Comparison of ENCODE assay signal across 10 cellular contexts in the genomic region with DNA sequence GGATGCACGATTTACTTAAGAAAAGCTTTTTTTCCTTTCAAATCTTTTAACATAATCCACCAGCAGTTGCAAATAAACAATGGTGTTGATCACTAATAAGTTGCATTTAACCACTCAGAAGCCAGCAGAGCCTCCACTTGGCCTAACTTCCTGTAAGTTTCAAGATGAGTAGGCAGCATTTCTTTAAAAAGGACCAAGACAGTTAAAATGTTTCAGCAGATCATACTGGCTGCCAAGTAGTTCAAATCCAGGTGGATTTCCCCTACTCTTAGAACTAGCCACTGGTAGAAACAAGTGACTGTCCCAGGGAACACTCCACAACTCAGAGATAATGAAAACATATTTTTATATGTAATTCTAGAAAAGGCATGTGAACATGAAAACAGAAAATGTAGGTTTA. TPM values are rescaled to one million over a fixed set of nuclear protein-coding genes. Genes with fewer than 3 reads are reported as not detected.
DNase-seq lines count a peak whose midpoint lies in the region; ATAC-seq and TF ChIP-seq lines count a peak whose summit lies in the region.
"Had no signal": no experiment of that assay in that cellular context is flagged by ENCODE, and none has a peak within 500 bp of the region (broad histone marks: within the 10 kb centered on the region; RNA-seq: fewer than 3 reads in every experiment).

No MANE protein-coding gene starts in this region.

- no peak overlapping the region for H3K4me3 ChIP-seq in heart right ventricle

- H3K27me3 Mint-ChIP-seq in activated T-helper 1 cell treated with anti-CD3 and anti-CD28 coated beads, Interleukin-12 subunit alpha, Interleukin-12 subunit beta, Interleukin-2, Interleukin-4 antibody, amounts not matched to agents 30 ng/mL and 10 ng/mL and 1 ng/mL, durations not matched to agents 14 hours and 24 hours and 36 hours (ENCODE audit: insufficient read depth) = no peaks in the 10 kb centered on the region
- H3K27me3 Mint-ChIP-seq in nephron progenitor cell (ENCODE audit: low read depth, poor library complexity) = no peaks in the 10 kb centered on the region
- H3K27me3 Mint-ChIP-seq: naive B cell had no signal

- DNase-seq in stimulated activated CD4-positive, alpha-beta T cell treated with anti-CD3 and anti-CD28 coated beads, Interleukin-15, amount 100 ng/mL, for 24 hours = peak; percentile 16
- DNase-seq in stimulated activated CD4-positive, alpha-beta T cell treated with anti-CD3 and anti-CD28 coated beads, Interleukin-4, amount 100 ng/mL, for 4 hours = no peak
- no peak for DNase-seq in activated T-helper 1 cell treated with anti-CD3 and anti-CD28 coated beads, Interleukin-12 subunit alpha, Interleukin-12 subunit beta, Interleukin-2, Interleukin-4 antibody, amounts not matched to agents 30 ng/mL and 10 ng/mL and 1 ng/mL, durations not matched to agents 14 hours and 24 hours and 36 hours (ENCODE audit: low spot score)
- DNase-seq in middle frontal gyrus (ENCODE audit: extremely low spot score, low spot score) (no peak), nephron progenitor cell (no peak), heart right ventricle (no peak), Right ventricle myocardium inferior (ENCODE audit: missing footprints) (no peak)
- DNase-seq: naive B cell had no signal

- H3K4me3 Mint-ChIP-seq in activated T-helper 1 cell treated with anti-CD3 and anti-CD28 coated beads, Interleukin-12 subunit alpha, Interleukin-12 subunit beta, Interleukin-2, Interleukin-4 antibody, amounts not matched to agents 30 ng/mL and 10 ng/mL and 1 ng/mL, durations not matched to agents 14 hours and 24 hours and 36 hours = peak overlapping the region; percentile 9
- no peak overlapping the region for H3K4me3 Mint-ChIP-seq in nephron progenitor cell
- H3K4me3 Mint-ChIP-seq: naive B cell had no signal

- no peaks in the 10 kb centered on the region for H3K9me3 ChIP-seq in heart right ventricle

- H3K4me1 Mint-ChIP-seq in activated T-helper 1 cell treated with anti-CD3 and anti-CD28 coated beads, Interleukin-12 subunit alpha, Interleukin-12 subunit beta, Interleukin-2, Interleukin-4 antibody, amounts not matched to agents 30 ng/mL and 10 ng/mL and 1 ng/mL, durations not matched to agents 14 hours and 24 hours and 36 hours (ENCODE audit: low read depth) = peaks cover 73% of the 10 kb centered on the region
- no peaks in the 10 kb centered on the region for H3K4me1 Mint-ChIP-seq in nephron progenitor cell

- no peaks in the 10 kb centered on the region for H3K9me3 Mint-ChIP-seq in activated T-helper 1 cell treated with anti-CD3 and anti-CD28 coated beads, Interleukin-12 subunit alpha, Interleukin-12 subunit beta, Interleukin-2, Interleukin-4 antibody, amounts not matched to agents 30 ng/mL and 10 ng/mL and 1 ng/mL, durations not matched to agents 14 hours and 24 hours and 36 hours
- no peaks in the 10 kb centered on the region for H3K9me3 Mint-ChIP-seq in nephron progenitor cell
- H3K9me3 Mint-ChIP-seq: naive B cell had no signal

- H3K27ac ChIP-seq in heart right ventricle = peak overlapping the region in 1 of 10 donors; percentile 45
- H3K27ac ChIP-seq: C4-2B had no signal

- no peaks in the 10 kb centered on the region for H3K27me3 ChIP-seq in heart right ventricle

- H3K27ac Mint-ChIP-seq in activated T-helper 1 cell treated with anti-CD3 and anti-CD28 coated beads, Interleukin-12 subunit alpha, Interleukin-12 subunit beta, Interleukin-2, Interleukin-4 antibody, amounts not matched to agents 30 ng/mL and 10 ng/mL and 1 ng/mL, durations not matched to agents 14 hours and 24 hours and 36 hours = peak overlapping the region; percentile 84
- H3K27ac Mint-ChIP-seq in nephron progenitor cell = no peak overlapping the region

- H3K36me3 Mint-ChIP-seq in activated T-helper 1 cell treated with anti-CD3 and anti-CD28 coated beads, Interleukin-12 subunit alpha, Interleukin-12 subunit beta, Interleukin-2, Interleukin-4 antibody, amounts not matched to agents 30 ng/mL and 10 ng/mL and 1 ng/mL, durations not matched to agents 14 hours and 24 hours and 36 hours (ENCODE audit: low read depth) = peaks cover 16% of the 10 kb centered on the region
- H3K36me3 Mint-ChIP-seq in nephron progenitor cell (ENCODE audit: low read depth) = no peaks in the 10 kb centered on the region
- H3K36me3 Mint-ChIP-seq: naive B cell had no signal

- ATAC-seq in HG03196 (IDR thresholded peaks at IDR 0.05; ENCODE audit: unreplicated experiment) (peak; percentile 61), heart right ventricle (no peak), Right ventricle myocardium inferior (no peak)

- no peaks in the 10 kb centered on the region for H3K36me3 ChIP-seq in heart right ventricle

- H3K4me1 ChIP-seq in heart right ventricle = peaks cover 0 to 33% (median 4%) of the 10 kb centered on the region in 9 donors

- WGBS in heart right ventricle, 2 donors = 52 to 55% methylated on average over 1 of the region's 1 CpG

- TF ChIP-seq CTCF in nephron progenitor cell (IDR thresholded peaks at IDR 0.05) = no peak
- TF ChIP-seq CTCF in heart right ventricle (IDR thresholded peaks at IDR 0.05) = no peak

- intact Hi-C loops in activated T-helper 1 cell treated with anti-CD3 and anti-CD28 coated beads, Interleukin-12 subunit alpha, Interleukin-12 subunit beta, Interleukin-2, Interleukin-4 antibody, amounts not matched to agents 30 ng/mL and 10 ng/mL and 1 ng/mL, durations not matched to agents 14 hours and 24 hours and 36 hours (cut with micrococcal nuclease) = loop anchor here (1.0 kb wide), 1 partner anchor 8 kb away; no protein-coding TSS in a partner anchor
- intact Hi-C loops in heart right ventricle (cut with DNase I) = loop anchor here in 1 of 10 donors (10.0 kb wide), 1 partner anchor 86 kb away; no protein-coding TSS in a partner anchor
- intact Hi-C loops in Right ventricle myocardium inferior (cut with DNase I) = no loop called here

RNA-seq across cellular contexts. Expression of gene RFFL, which starts 17.0 kb away (rescaled TPM):
- total RNA-seq in activated T-helper 1 cell treated with anti-CD3 and anti-CD28 coated beads, Interleukin-12 subunit alpha, Interleukin-12 subunit beta, Interleukin-2, Interleukin-4 antibody, amounts not matched to agents 30 ng/mL and 10 ng/mL and 1 ng/mL, durations not matched to agents 14 hours and 24 hours and 36 hours = 28.1 and 28.2 TPM in 2 replicates
- 10 to 100 TPM in 9 of 10 donors, 1 to 10 TPM in 1; 9.2 to 19.3 (median 13.9) TPM for total RNA-seq in heart right ventricle
- 1 to 10 TPM; 2.3 to 4.6 TPM for polyA plus RNA-seq in heart right ventricle
- total RNA-seq in Right ventricle myocardium inferior = 11.2 TPM

RNA-seq across cellular contexts. Expression of gene RAD51D, which starts 39.1 kb away (rescaled TPM):
- 29.8 and 34.9 TPM in 2 replicates for total RNA-seq in activated T-helper 1 cell treated with anti-CD3 and anti-CD28 coated beads, Interleukin-12 subunit alpha, Interleukin-12 subunit beta, Interleukin-2, Interleukin-4 antibody, amounts not matched to agents 30 ng/mL and 10 ng/mL and 1 ng/mL, durations not matched to agents 14 hours and 24 hours and 36 hours
- total RNA-seq in heart right ventricle = 1 to 10 TPM; 3.2 to 9.6 (median 5.6) TPM
- polyA plus RNA-seq in heart right ventricle = 1 to 10 TPM; 3.0 to 4.3 TPM
- total RNA-seq in Right ventricle myocardium inferior = 4.8 TPM

RNA-seq across cellular contexts. Expression of gene FNDC8, which starts 40.9 kb away (rescaled TPM):
- not detected in 2 replicates for total RNA-seq in activated T-helper 1 cell treated with anti-CD3 and anti-CD28 coated beads, Interleukin-12 subunit alpha, Interleukin-12 subunit beta, Interleukin-2, Interleukin-4 antibody, amounts not matched to agents 30 ng/mL and 10 ng/mL and 1 ng/mL, durations not matched to agents 14 hours and 24 hours and 36 hours
- not detected for total RNA-seq in heart right ventricle
- polyA plus RNA-seq in heart right ventricle = not detected
- total RNA-seq in Right ventricle myocardium inferior = not detected
